9 cellular contexts compared by ENCODE assay signal in the genomic region with DNA sequence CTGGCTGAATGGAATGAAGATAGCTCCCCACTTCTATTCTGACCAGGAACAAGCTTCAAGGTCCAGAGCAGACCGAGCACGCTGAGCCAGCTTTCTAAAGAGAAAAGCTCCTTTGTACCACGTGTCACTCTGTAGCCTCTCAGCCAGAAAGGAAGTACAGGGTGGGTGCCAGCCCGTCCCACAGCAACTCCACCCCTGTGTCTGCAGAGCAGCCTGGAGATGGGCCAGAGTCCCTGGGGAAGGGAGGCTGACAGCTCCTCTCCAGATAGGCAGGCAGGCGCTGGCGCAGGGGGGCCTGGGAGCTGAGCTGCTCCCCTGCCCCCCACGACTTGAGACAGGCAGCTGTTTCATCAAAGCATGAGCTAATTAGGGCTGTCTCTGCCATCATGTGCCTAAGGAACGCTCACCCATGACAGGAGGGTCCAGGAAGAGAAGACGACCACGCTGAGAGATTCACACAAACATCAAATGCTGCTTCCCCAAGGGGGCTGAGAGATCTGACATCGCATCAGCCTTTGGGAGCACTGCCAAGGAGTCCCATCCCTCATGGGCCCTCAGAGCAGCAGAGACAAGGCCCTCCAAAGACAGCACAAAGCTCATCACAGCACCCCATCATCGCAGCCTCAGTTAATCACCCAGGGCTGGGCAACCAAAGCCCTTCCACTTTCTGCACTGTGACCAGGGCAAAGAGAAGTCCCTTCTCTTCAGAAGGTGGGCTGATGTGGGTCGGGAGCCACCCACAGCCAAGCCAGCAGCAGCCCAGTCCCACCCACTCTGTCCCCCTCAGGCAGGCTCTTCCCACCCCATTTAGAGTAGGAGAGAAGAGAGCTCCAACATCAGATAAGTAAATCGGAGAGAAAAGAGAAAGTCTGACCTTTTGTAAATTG.
DNase-seq lines count a peak whose midpoint lies in the region; ATAC-seq and TF ChIP-seq lines count a peak whose summit lies in the region.
"Had no signal": no experiment of that assay in that cellular context is flagged by ENCODE, and none has a peak within 500 bp of the region (broad histone marks: within the 10 kb centered on the region; RNA-seq: fewer than 3 reads in every experiment).

No MANE protein-coding gene starts in this region.

- H3K4me3 ChIP-seq in HEK293 (ENCODE audit: low read depth, low read length): no peak overlapping the region
- no peak overlapping the region for H3K4me3 ChIP-seq in cardiac fibroblast (replicated peaks in 1 of 2; ENCODE audit: low read depth in 2 of 2, low read length in 2 of 2)
- no peak overlapping the region for H3K4me3 ChIP-seq in spleen

- peaks cover 3% of the 10 kb centered on the region; the same call in 1 of the 2 replicates for H3K4me1 ChIP-seq in HEK293 (ENCODE audit: control insufficient read depth, insufficient read depth, low read length)
- peaks cover 13 to 42% (median 31%) of the 10 kb centered on the region in 6 donors for H3K4me1 ChIP-seq in spleen

- no peak for TF ChIP-seq POLR2A in spleen (IDR thresholded peaks at IDR 0.05)

- intact Hi-C loops in spleen (cut with DNase I; ENCODE audit: low total_unique reads): no loop called here

- H3K27me3 ChIP-seq in spleen (replicated peaks in 1 of 7): no peaks in the 10 kb centered on the region

- H3K27ac ChIP-seq in HEK293 (ENCODE audit: extremely low read depth, low read depth, low read length): no peak overlapping the region
- H3K27ac ChIP-seq in spleen: peak overlapping the region in 7 of 8 donors; percentile 35 to 75 (median 62)

- H3K9me3 ChIP-seq in HEK293 (ENCODE audit: control insufficient read depth, insufficient read depth, low read depth, low read length) (no peaks in the 10 kb centered on the region), spleen (no peaks in the 10 kb centered on the region)

- CTCF ChIA-PET in HEK293 (lab: Yijun Ruan, JAX): interaction anchor here (0.6 to 0.7 kb wide), 2 partner anchors 21 to 98 kb away, joined by 3 read pairs; no protein-coding TSS in a partner anchor

- WGBS in spleen, 5 donors: 27 to 39% (median 31%) methylated on average over 9 to 14 of the region's 14 CpGs

- ATAC-seq in GM19455 (IDR thresholded peaks at IDR 0.05; ENCODE audit: unreplicated experiment): no peak
- ATAC-seq: Panc1 had no signal

- DNase-seq in DMS53 treated with DMSO at 0.1 percent for 48 hours (lab: John Stamatoyannopoulos, UW; ENCODE audit: unreplicated experiment): peak; percentile 49
- DNase-seq in NCI-H510A treated with DMSO at 0.1 percent for 48 hours (lab: John Stamatoyannopoulos, UW): peak; percentile 49
- DNase-seq in cardiac fibroblast (ENCODE audit: low read depth in 2 of 2): peak; percentile 66 to 86
- peak; percentile 61 for DNase-seq in kidney glomerular epithelial cell (lab: John Stamatoyannopoulos, UW)
- DNase-seq in spleen: peak; percentile 90
- no peak for DNase-seq in 8988T

- H3K36me3 ChIP-seq in HEK293 (ENCODE audit: control insufficient read depth in 2 of 2, insufficient read depth in 1 of 2, low read length in 2 of 2) (no peaks in the 10 kb centered on the region), spleen (peaks cover 0 to 27% (median 0%) of the 10 kb centered on the region in 6 donors)

- no peak for TF ChIP-seq CTCF in HEK293 (tag by site-specific recombination; IDR thresholded peaks at IDR 0.05)
- TF ChIP-seq CTCF in cardiac fibroblast (IDR thresholded peaks at IDR 0.05; ENCODE audit: low read depth, low read length): no peak
- TF ChIP-seq CTCF in spleen (IDR thresholded peaks at IDR 0.05 in 8 of 11, conservative IDR thresholded peaks at IDR 0.05 in 3 of 11): no peak

- POLR2A ChIA-PET in HEK293 (lab: Yijun Ruan, JAX): interaction anchor here (1.1 kb wide), 1 partner anchor 16 kb away, joined by 3 read pairs; no protein-coding TSS in a partner anchor

TF ChIP-seq in HEK293, 187 proteins besides CTCF, POLR2A, EP300 and RAD21:
- TF ChIP-seq EGR2 (tag by site-specific recombination; IDR thresholded peaks at IDR 0.05; ENCODE audit: low read depth): peak; percentile 80
- TF ChIP-seq ZIC2 (tag by site-specific recombination; IDR thresholded peaks at IDR 0.05): 0 out of 2 replicates have a peak, but pooled peaks have one; percentile 9
- TF ChIP-seq ZFP41 (tag by site-specific recombination; IDR thresholded peaks at IDR 0.05; ENCODE audit: borderline replicate concordance): no peak
- TF ChIP-seq, protein P1, sequence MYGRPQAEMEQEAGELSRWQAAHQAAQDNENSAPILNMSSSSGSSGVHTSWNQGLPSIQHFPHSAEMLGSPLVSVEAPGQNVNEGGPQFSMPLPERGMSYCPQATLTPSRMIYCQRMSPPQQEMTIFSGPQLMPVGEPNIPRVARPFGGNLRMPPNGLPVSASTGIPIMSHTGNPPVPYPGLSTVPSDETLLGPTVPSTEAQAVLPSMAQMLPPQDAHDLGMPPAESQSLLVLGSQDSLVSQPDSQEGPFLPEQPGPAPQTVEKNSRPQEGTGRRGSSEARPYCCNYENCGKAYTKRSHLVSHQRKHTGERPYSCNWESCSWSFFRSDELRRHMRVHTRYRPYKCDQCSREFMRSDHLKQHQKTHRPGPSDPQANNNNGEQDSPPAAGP (tag by site-specific recombination; IDR thresholded peaks at IDR 0.05): peak; percentile 87
- TF ChIP-seq ZNF112 (tag by site-specific recombination; IDR thresholded peaks at IDR 0.05): no peak
- 0 out of 2 replicates have a peak, but pooled peaks have one; percentile 14 for TF ChIP-seq ZBTB17 (tag by site-specific recombination; IDR thresholded peaks at IDR 0.05)
- TF ChIP-seq ZXDB (tag by site-specific recombination; IDR thresholded peaks at IDR 0.05): no peak
- peak; percentile 90 for TF ChIP-seq ZFHX2 (tag by site-specific recombination; conservative IDR thresholded peaks at IDR 0.05)
- TF ChIP-seq ZNF558 (tag by site-specific recombination; IDR thresholded peaks at IDR 0.05): no peak
